Comparison of ENCODE assay signal across 23 cellular contexts in the genomic region with DNA sequence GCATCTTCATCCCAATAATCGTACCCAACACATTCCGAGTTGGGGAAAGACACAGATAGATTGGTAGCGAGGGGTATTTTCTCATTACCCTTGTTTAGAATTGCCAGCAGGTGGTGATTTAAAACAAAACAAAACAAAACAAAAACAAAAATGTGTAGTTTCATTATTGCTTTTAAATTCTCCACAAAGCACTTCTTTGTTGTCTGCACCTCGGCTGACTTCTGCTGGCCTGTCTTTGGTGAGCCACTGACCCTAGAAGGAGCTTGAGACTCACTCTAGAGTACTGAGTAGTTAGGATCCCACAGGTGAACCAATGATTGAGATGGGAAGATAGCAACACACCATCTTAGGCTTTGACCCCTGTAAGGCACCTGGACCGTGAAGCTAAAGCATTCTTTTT.
"Had no signal": no experiment of that assay in that cellular context is flagged by ENCODE, and none has a peak within 500 bp of the region (broad histone marks: within the 10 kb centered on the region; RNA-seq: fewer than 3 reads in every experiment).

No MANE protein-coding gene starts in this region.

- H3K4me1 ChIP-seq: lower lobe of right lung, parathyroid adenoma, thyroid gland had no signal

- H3K4me3 ChIP-seq: lower lobe of right lung, thyroid gland had no signal

- H3K27me3 Mint-ChIP-seq: brain, naive B cell had no signal

- H3K79me2 ChIP-seq: parathyroid adenoma had no signal

- H3K27me3 ChIP-seq: thyroid gland had no signal

- H3K27ac ChIP-seq: lower lobe of right lung, parathyroid adenoma, thyroid gland, VCaP had no signal

- H3K36me3 Mint-ChIP-seq: activated naive CD4-positive, alpha-beta T cell treated with anti-CD3 and anti-CD28 coated beads, Interleukin-2, amount 50 U/mL, for 72 hours; brain; naive B cell had no signal

- ATAC-seq: activated CD4-positive, CD25-positive, alpha-beta regulatory T cell treated with anti-CD3 and anti-CD28 coated beads, Interleukin-2, amount 50 U/mL, for 24 hours; activated CD8-positive, alpha-beta T cell treated with anti-CD3 and anti-CD28 coated beads, Interleukin-2, amount 10 ng/mL, durations not matched to agents 7 days and 5 days; activated naive CD4-positive, alpha-beta T cell treated with anti-CD3 and anti-CD28 coated beads, Interleukin-2, amount 50 U/mL, for 72 hours; lower lobe of right lung; right cardiac atrium; stimulated activated naive CD8-positive, alpha-beta T cell treated with anti-CD3 and anti-CD28 coated beads, Interleukin-15, Interleukin-2, amounts not matched to agents 100 U/mL and 50 U/mL, for 24 hours had no signal

- H2AFZ ChIP-seq: parathyroid adenoma had no signal

- H3K4me1 Mint-ChIP-seq: activated CD4-positive, alpha-beta T cell treated with anti-CD3 and anti-CD28 coated beads, Interleukin-2, amount 10 ng/mL, durations not matched to agents 7 days and 5 days had no signal

- DNase-seq: activated CD4-positive, alpha-beta T cell treated with anti-CD3 and anti-CD28 coated beads, Interleukin-2, amount 10 ng/mL, durations not matched to agents 7 days and 5 days; activated CD8-positive, alpha-beta T cell treated with anti-CD3 and anti-CD28 coated beads, Interleukin-2, amount 10 ng/mL, durations not matched to agents 7 days and 5 days; activated gamma-delta T cell treated with Interleukin-2 at 50 U/mL for 16 hours; aorta; effector CD4-positive, alpha-beta T cell; erythroblast; foreskin fibroblast; kidney; lower lobe of right lung; mesendoderm; naive B cell; nucleus accumbens; right cardiac atrium; stimulated activated CD4-positive, alpha-beta T cell treated with anti-CD3 and anti-CD28 coated beads, Interleukin-12 subunit alpha, Interleukin-12 subunit beta, amount 100 ng/mL, for 4 hours; stimulated activated CD4-positive, alpha-beta T cell treated with anti-CD3 and anti-CD28 coated beads, Interleukin-4, amount 100 ng/mL, for 4 hours; stimulated activated naive CD8-positive, alpha-beta T cell treated with anti-CD3 and anti-CD28 coated beads, Interleukin-15, Interleukin-2, amounts not matched to agents 100 U/mL and 50 U/mL, for 24 hours; substantia nigra; thyroid gland had no signal

- H3K36me3 ChIP-seq: lower lobe of right lung, thyroid gland had no signal

- H3K9ac ChIP-seq: parathyroid adenoma had no signal

- H3K9me3 ChIP-seq: lower lobe of right lung, thyroid gland had no signal

- H3K27ac Mint-ChIP-seq: activated CD4-positive, alpha-beta T cell treated with anti-CD3 and anti-CD28 coated beads, Interleukin-2, amount 10 ng/mL, durations not matched to agents 7 days and 5 days; activated CD8-positive, alpha-beta T cell treated with anti-CD3 and anti-CD28 coated beads, Interleukin-2, amount 10 ng/mL, durations not matched to agents 7 days and 5 days; activated naive CD4-positive, alpha-beta T cell treated with anti-CD3 and anti-CD28 coated beads, Interleukin-2, amount 50 U/mL, for 72 hours; brain had no signal

- H3K4me3 Mint-ChIP-seq: activated CD4-positive, alpha-beta T cell treated with anti-CD3 and anti-CD28 coated beads, Interleukin-2, amount 10 ng/mL, durations not matched to agents 7 days and 5 days; activated CD8-positive, alpha-beta T cell treated with anti-CD3 and anti-CD28 coated beads, Interleukin-2, amount 10 ng/mL, durations not matched to agents 7 days and 5 days; brain; naive B cell had no signal

- H3K9me3 Mint-ChIP-seq: activated CD4-positive, alpha-beta T cell treated with anti-CD3 and anti-CD28 coated beads, Interleukin-2, amount 10 ng/mL, durations not matched to agents 7 days and 5 days; activated naive CD4-positive, alpha-beta T cell treated with anti-CD3 and anti-CD28 coated beads, Interleukin-2, amount 50 U/mL, for 72 hours had no signal
